ENCODE assay signal across 26 cellular contexts in the genomic region with DNA sequence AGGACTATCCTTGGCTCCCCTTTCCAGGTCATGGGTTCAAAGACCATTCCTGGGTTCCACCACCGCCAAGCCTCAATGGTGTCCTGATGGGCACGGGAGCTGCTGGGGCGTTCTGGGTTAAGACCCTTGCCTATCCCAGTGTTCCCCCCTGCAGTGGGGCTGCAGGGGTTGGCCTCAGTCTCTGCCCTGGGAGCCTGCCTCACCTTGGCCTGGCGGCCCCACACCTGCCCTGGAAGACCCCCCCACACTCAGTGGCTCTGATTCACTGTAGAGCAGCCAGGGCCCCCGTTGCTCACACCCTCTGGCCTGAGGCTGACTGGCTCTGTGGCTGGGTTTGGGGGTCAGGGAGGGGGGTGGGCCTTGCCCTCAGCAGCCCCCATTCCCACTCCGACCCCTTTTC. TPM values are rescaled to one million over a fixed set of nuclear protein-coding genes. Genes with fewer than 3 reads are reported as not detected.
DNase-seq lines count a peak whose midpoint lies in the region; ATAC-seq and TF ChIP-seq lines count a peak whose summit lies in the region.
"Had no signal": no experiment of that assay in that cellular context is flagged by ENCODE, and none has a peak within 500 bp of the region (broad histone marks: within the 10 kb centered on the region; RNA-seq: fewer than 3 reads in every experiment).

No MANE protein-coding gene starts in this region.

- intact Hi-C loops in Right ventricle myocardium inferior (cut with DNase I) (no loop called here), left ventricle myocardium inferior (cut with micrococcal nuclease) (no loop called here), upper lobe of right lung (cut with DNase I) (no loop called here)

- no peak overlapping the region for H2AFZ ChIP-seq in osteoblast (ENCODE audit: low read length)

- H3K27ac ChIP-seq in left ventricle myocardium inferior (replicated peaks) (no peak overlapping the region), osteoblast (ENCODE audit: low read depth, low read length) (no peak overlapping the region), upper lobe of right lung (no peak overlapping the region)
- H3K27ac ChIP-seq: 22Rv1; A549; BLaER1 treated with 17β-estradiol and CSF1 and Interleukin-3, amounts not matched to agents 10 nM and 100 nM; C4-2B had no signal

- DNase-seq in Right ventricle myocardium inferior (ENCODE audit: missing footprints) = peak; percentile 60
- DNase-seq in left ventricle myocardium inferior = no peak
- peak; percentile 52 for DNase-seq in osteoblast (ENCODE audit: insufficient read length, low spot score, missing footprints)
- DNase-seq in upper lobe of right lung = no peak
- no peak for DNase-seq in DMS 273 (lab: John Stamatoyannopoulos, UW; ENCODE audit: unreplicated experiment)
- DNase-seq: AML-193; Caco-2; Calu3; CD4-positive, alpha-beta T cell; CD8-positive, alpha-beta T cell; DMS 273 treated with DMSO at 0.1 percent for 48 hours; DMS153; DMS53; DMS79; DND-41; EL; GDM1 had no signal

- no peaks in the 10 kb centered on the region for H3K36me3 ChIP-seq in left ventricle myocardium inferior
- H3K36me3 ChIP-seq in osteoblast (ENCODE audit: insufficient read depth, low read length) = no peaks in the 10 kb centered on the region
- no peaks in the 10 kb centered on the region for H3K36me3 ChIP-seq in upper lobe of right lung
- H3K36me3 ChIP-seq: BLaER1 treated with 17β-estradiol and CSF1 and Interleukin-3, amounts not matched to agents 10 nM and 100 nM had no signal

- no peak overlapping the region for H3K4me3 ChIP-seq in left ventricle myocardium inferior
- no peak overlapping the region for H3K4me3 ChIP-seq in osteoblast (ENCODE audit: insufficient read depth, low read length)
- no peak overlapping the region for H3K4me3 ChIP-seq in upper lobe of right lung
- H3K4me3 ChIP-seq: A549; BLaER1 treated with 17β-estradiol and CSF1 and Interleukin-3, amounts not matched to agents 10 nM and 100 nM; GM12878 had no signal

- no peaks in the 10 kb centered on the region for H4K20me1 ChIP-seq in osteoblast (ENCODE audit: insufficient read depth, low read length)

- no peak for TF ChIP-seq CTCF in left ventricle myocardium inferior (IDR thresholded peaks at IDR 0.05; ENCODE audit: borderline replicate concordance)
- TF ChIP-seq CTCF in osteoblast (IDR thresholded peaks at IDR 0.05; ENCODE audit: extremely low read depth, low read depth, low read length) = no peak
- TF ChIP-seq CTCF in upper lobe of right lung (IDR thresholded peaks at IDR 0.05) = no peak

- no peak for ATAC-seq in Right ventricle myocardium inferior
- peak; percentile 6 for ATAC-seq in upper lobe of right lung
- ATAC-seq: CD8-positive, alpha-beta T cell had no signal

- H3K79me2 ChIP-seq in osteoblast (ENCODE audit: insufficient read depth, low read length) = no peaks in the 10 kb centered on the region

- H3K9me3 ChIP-seq in left ventricle myocardium inferior (replicated peaks) (no peaks in the 10 kb centered on the region), osteoblast (ENCODE audit: low read depth, low read length) (no peaks in the 10 kb centered on the region), upper lobe of right lung (no peaks in the 10 kb centered on the region)
- H3K9me3 ChIP-seq: A549; BLaER1 treated with 17β-estradiol and CSF1 and Interleukin-3, amounts not matched to agents 10 nM and 100 nM; Caco-2 had no signal

- H3K27me3 ChIP-seq in left ventricle myocardium inferior (ENCODE audit: low read depth) (no peaks in the 10 kb centered on the region), osteoblast (ENCODE audit: insufficient read depth, low read length) (peaks cover 14% of the 10 kb centered on the region), upper lobe of right lung (no peaks in the 10 kb centered on the region)
- H3K27me3 ChIP-seq: BLaER1 treated with 17β-estradiol and CSF1 and Interleukin-3, amounts not matched to agents 10 nM and 100 nM had no signal

- H3K4me1 ChIP-seq in left ventricle myocardium inferior (peaks cover 5% of the 10 kb centered on the region), osteoblast (ENCODE audit: insufficient read depth, low read length) (no peaks in the 10 kb centered on the region), upper lobe of right lung (no peaks in the 10 kb centered on the region)
- H3K4me1 ChIP-seq: A549, Caco-2 had no signal

- no peak overlapping the region for H3K4me2 ChIP-seq in osteoblast (ENCODE audit: insufficient read depth, low read length)
- H3K4me2 ChIP-seq: A549; BLaER1 treated with 17β-estradiol and CSF1 and Interleukin-3, amounts not matched to agents 10 nM and 100 nM had no signal

RNA-seq across cellular contexts. Expression of a gene that starts 22.0 kb away (rescaled TPM):
- total RNA-seq in Right ventricle myocardium inferior = 15.0 TPM
- total RNA-seq in left ventricle myocardium inferior = 15.0 TPM
- 4.7 and 6.5 TPM in 2 replicates for total RNA-seq in osteoblast
- 33.3 TPM for total RNA-seq in upper lobe of right lung

RNA-seq across cellular contexts. Expression of a gene that starts 34.4 kb away (rescaled TPM):
- total RNA-seq in Right ventricle myocardium inferior (not detected), left ventricle myocardium inferior (not detected), osteoblast (not detected in 2 replicates), upper lobe of right lung (not detected)
- total RNA-seq: A172; B cell; Caco-2; Calu3; CD4-positive, alpha-beta T cell; CD8-positive, alpha-beta T cell; G401; GM12878 had no signal

RNA-seq across cellular contexts. Expression of a gene that starts 58.9 kb away (rescaled TPM):
- total RNA-seq in Right ventricle myocardium inferior = not detected
- total RNA-seq in left ventricle myocardium inferior = not detected
- not detected in 2 replicates for total RNA-seq in osteoblast
- not detected for total RNA-seq in upper lobe of right lung
- total RNA-seq: A172; B cell; Caco-2; Calu3; CD4-positive, alpha-beta T cell; Daoy; G401; GM12878 had no signal

Comparison
In these comparisons a context has a peak if more than half of its experiments do, and no peak if none do; other contexts are left out.
1. DNase-seq: peak in Right ventricle myocardium inferior (single experiment) and osteoblast (single experiment); none in left ventricle myocardium inferior (single experiment), upper lobe of right lung (single experiment) and DMS 273 (single experiment).